ENCODE assay signal across 8 cellular contexts in the genomic region with DNA sequence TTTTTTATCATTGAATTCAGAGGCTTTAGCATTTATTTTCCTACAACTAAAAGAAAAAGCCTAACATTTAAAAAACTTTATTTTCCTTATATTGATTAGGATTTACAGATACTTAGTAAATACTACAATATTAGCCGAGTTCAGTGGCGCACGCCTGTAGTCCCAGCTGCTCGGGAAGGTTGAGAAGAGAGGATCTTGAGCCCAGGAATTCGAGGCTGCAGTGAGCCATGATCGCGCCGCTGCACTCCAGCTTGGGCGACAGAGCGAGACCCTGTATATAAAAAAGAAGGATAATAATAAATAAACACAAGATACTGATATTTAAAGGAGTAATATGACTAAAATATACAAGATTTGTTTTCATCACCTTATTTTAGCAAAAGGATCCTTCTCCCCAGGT. TPM values are rescaled to one million over a fixed set of nuclear protein-coding genes. Genes with fewer than 3 reads are reported as not detected.
A peak's percentile ranks its signal among the peaks of the same experiment; 100 is the strongest.
DNase-seq lines count a peak whose midpoint lies in the region; ATAC-seq and TF ChIP-seq lines count a peak whose summit lies in the region.

No MANE protein-coding gene starts in this region.

- H3K27me3 Mint-ChIP-seq in activated naive CD4-positive, alpha-beta T cell treated with anti-CD3 and anti-CD28 coated beads, Interleukin-2, amount 50 U/mL, for 24 hours, result no peaks in the 10 kb centered on the region

- TF ChIP-seq CTCF in astrocyte of the spinal cord (IDR thresholded peaks at IDR 0.05; ENCODE audit: low read depth, low read length), result no peak
- TF ChIP-seq CTCF in right lobe of liver (IDR thresholded peaks at IDR 0.05), result no peak
- TF ChIP-seq CTCF in uterus (IDR thresholded peaks at IDR 0.05), result no peak

- H3K9me3 Mint-ChIP-seq in activated naive CD4-positive, alpha-beta T cell treated with anti-CD3 and anti-CD28 coated beads, Interleukin-2, amount 50 U/mL, for 24 hours, result no peaks in the 10 kb centered on the region

- H3K4me3 ChIP-seq in astrocyte of the spinal cord (ENCODE audit: low read depth, low read length) (peak overlapping the region; percentile 43), right lobe of liver (peak overlapping the region; percentile 7 to 72 (median 27)), uterus (peak overlapping the region; percentile 12 to 73)

- no peaks in the 10 kb centered on the region for H3K27me3 ChIP-seq in right lobe of liver
- peaks cover 0 to 3% of the 10 kb centered on the region in 2 donors for H3K27me3 ChIP-seq in uterus

- H3K27ac ChIP-seq in right lobe of liver (peak overlapping the region in 2 of 3 donors; percentile 16 to 83), uterus (peak overlapping the region; percentile 60 to 90)

- TF ChIP-seq POLR2A in right lobe of liver (IDR thresholded peaks at IDR 0.05) (no peak), uterus (IDR thresholded peaks at IDR 0.05) (no peak)

- no peaks in the 10 kb centered on the region for H3K9me3 ChIP-seq in right lobe of liver
- no peaks in the 10 kb centered on the region for H3K9me3 ChIP-seq in uterus

- intact Hi-C loops in right lobe of liver (cut with DNase I) (no loop called here), uterus (cut with DNase I; ENCODE audit: low total_unique reads) (no loop called here)

- H3K36me3 ChIP-seq in right lobe of liver, result peaks cover 0 to 2% (median 0%) of the 10 kb centered on the region in 4 donors
- H3K36me3 ChIP-seq in uterus, result no peaks in the 10 kb centered on the region

- no peak overlapping the region for H3K27ac Mint-ChIP-seq in activated naive CD4-positive, alpha-beta T cell treated with anti-CD3 and anti-CD28 coated beads, Interleukin-2, amount 50 U/mL, for 24 hours

- H3K4me1 ChIP-seq in right lobe of liver (peaks cover 0 to 5% (median 0%) of the 10 kb centered on the region in 4 donors), uterus (no peaks in the 10 kb centered on the region)

- H3K4me3 Mint-ChIP-seq in activated naive CD4-positive, alpha-beta T cell treated with anti-CD3 and anti-CD28 coated beads, Interleukin-2, amount 50 U/mL, for 24 hours, result peak overlapping the region; percentile 100

- in situ Hi-C loops in astrocyte of the spinal cord (cut with HindIII; ENCODE audit: low sequenced_read_pairs), result no loop called here

- H3K4me1 Mint-ChIP-seq in activated naive CD4-positive, alpha-beta T cell treated with anti-CD3 and anti-CD28 coated beads, Interleukin-2, amount 50 U/mL, for 24 hours, result peaks cover 14% of the 10 kb centered on the region

- 52% methylated on average over 10 of the region's 10 CpGs for WGBS in right lobe of liver (ENCODE audit: insufficient coverage, low coverage, low lambda C conversion rate, missing lambda C conversion rate)

- H3K36me3 Mint-ChIP-seq in activated naive CD4-positive, alpha-beta T cell treated with anti-CD3 and anti-CD28 coated beads, Interleukin-2, amount 50 U/mL, for 24 hours, result peaks cover 2% of the 10 kb centered on the region

- no peak for ATAC-seq in right lobe of liver

- DNase-seq in activated naive CD4-positive, alpha-beta T cell treated with anti-CD3 and anti-CD28 coated beads, Interleukin-2, amount 50 U/mL, for 16 hours, result no peak
- DNase-seq in astrocyte of the spinal cord (ENCODE audit: low read depth, low spot score) (no peak), right lobe of liver (no peak), uterus (no peak), A172 (ENCODE audit: low spot score) (no peak), NCI-H1694 (lab: John Stamatoyannopoulos, UW) (no peak)
- DNase-seq in activated effector memory CD4-positive, alpha-beta T cell treated with Interleukin-2 at 50 U/mL for 16 hours, result no peak

RNA-seq across cellular contexts. Expression of gene UPF3B, which starts 0.7 kb away (rescaled TPM):
- total RNA-seq in right lobe of liver, result 1 to 10 TPM; 1.9 to 3.5 (median 2.5) TPM
- 1 to 10 TPM; 1.8 to 9.8 (median 2.7) TPM for total RNA-seq in uterus
- total RNA-seq in A172 (2014; rRNA removed; shearing (Covaris generic)), result 1.8 and 2.3 TPM in 2 replicates

RNA-seq across cellular contexts. Expression of gene RNF113A, which starts 18.1 kb away (rescaled TPM):
- total RNA-seq in right lobe of liver, result 10 to 100 TPM in 2 of 6 experiments, 1 to 10 TPM in 4; 6.1 to 12.6 (median 7.5) TPM
- total RNA-seq in uterus, result 10 to 100 TPM in 2 of 4 donors, 1 to 10 TPM in 2; 6.2 to 15.1 (median 9.8) TPM
- total RNA-seq in A172 (2014; rRNA removed; shearing (Covaris generic)), result 6.6 and 7.8 TPM in 2 replicates

RNA-seq across cellular contexts. Expression of gene NDUFA1, which starts 18.2 kb away (rescaled TPM):
- total RNA-seq in right lobe of liver (10 to 100 TPM; 45.9 to 74.1 (median 65.1) TPM), uterus (100 to 1,000 TPM in 1 of 4 donors, 10 to 100 TPM in 2, 1 to 10 TPM in 1; 5.1 to 112 (median 33.7) TPM)
- 55.7 and 60.9 TPM in 2 replicates for total RNA-seq in A172 (2014; rRNA removed; shearing (Covaris generic))

RNA-seq across cellular contexts. Expression of gene AKAP14, which starts 42.2 kb away (rescaled TPM):
- total RNA-seq in right lobe of liver (not detected), uterus (under 1 TPM in 1 of 4 donors, not detected in 3; 0.97 TPM)
- total RNA-seq in A172 (2014; rRNA removed; shearing (Covaris generic)), result not detected in 2 replicates
